13 cellular contexts compared by ENCODE assay signal in genomic region chr12:50041962-50042361, GRCh38. TPM values are rescaled to one million over a fixed set of nuclear protein-coding genes. Genes with fewer than 3 reads are reported as not detected.
A peak's percentile ranks its signal among the peaks of the same experiment; 100 is the strongest.
DNase-seq lines count a peak whose midpoint lies in the region; ATAC-seq, FAIRE-seq and TF ChIP-seq lines count a peak whose summit lies in the region.
"Had no signal": no experiment of that assay in that cellular context is flagged by ENCODE, and none has a peak within 500 bp of the region (broad histone marks: within the 10 kb centered on the region; RNA-seq: fewer than 3 reads in every experiment).

No MANE protein-coding gene starts in this region.

- TF ChIP-seq CTCF in HEK293 (tag by site-specific recombination; IDR thresholded peaks at IDR 0.05) (no peak), K562 (IDR thresholded peaks at IDR 0.05 in 2 of 3, conservative IDR thresholded peaks at IDR 0.05 in 1 of 3; ENCODE audit: insufficient read depth in 2 of 3, low read depth in 1 of 3, low read length in 3 of 3) (peak; percentile 24 to 28 (median 28); a peak in 2 of 6 replicates), WERI-Rb-1 (IDR thresholded peaks at IDR 0.05; ENCODE audit: low read depth, low read length) (no peak)

- no peak overlapping the region for H3K9ac ChIP-seq in K562 (ENCODE audit: insufficient read depth in 1 of 2, low read depth in 2 of 2, low read length in 2 of 2)

- 0 out of 4 replicates have a peak, but pooled peaks of 1 of the 2 experiments have one; percentile 14 for TF ChIP-seq RAD21 in K562 (CRISPR knock-in tag; conservative IDR thresholded peaks at IDR 0.05 in 1 of 2, IDR thresholded peaks at IDR 0.05 in 1 of 2)

- POLR2A ChIA-PET in HEK293 (lab: Yijun Ruan, JAX) (no interaction called here), K562 (lab: Yijun Ruan, JAX) (interaction anchor here (0.6 to 3.1 kb wide), 4 partner anchors 8 to 59 kb away, joined by 3 to 14 read pairs (median 5); no protein-coding TSS in a partner anchor)

- no peak overlapping the region for H3K4me3 ChIP-seq in HEK293 (ENCODE audit: low read depth, low read length)
- no peak overlapping the region for H3K4me3 ChIP-seq in K562
- H3K4me3 ChIP-seq in WERI-Rb-1 (ENCODE audit: low read depth, low read length) = no peak overlapping the region
- H3K4me3 ChIP-seq: GM23338 had no signal

- DNase-seq in NCI-H524 (lab: John Stamatoyannopoulos, UW) = peak; percentile 49 to 81
- DNase-seq in NCI-H524 treated with DMSO at 0.1 percent for 48 hours (lab: John Stamatoyannopoulos, UW) = no peak
- DNase-seq in K562 (ENCODE audit: extremely low read depth in 1 of 4, low spot score in 3 of 4) = peak; percentile 76 to 82 (median 80)
- peak; percentile 73 for DNase-seq in mesenteric fat pad (ENCODE audit: low spot score)
- DNase-seq in WERI-Rb-1 = no peak
- DNase-seq in C1 segment of cervical spinal cord (lab: John Stamatoyannopoulos, UW) = no peak
- DNase-seq: DMS 273 treated with DMSO at 0.1 percent for 48 hours, H7 had no signal

- CTCF ChIA-PET in HEK293 (lab: Yijun Ruan, JAX) = interaction anchor here (1.0 to 3.3 kb wide), 3 partner anchors 12 to 74 kb away, joined by 3 to 19 read pairs (median 16); no protein-coding TSS in a partner anchor
- CTCF ChIA-PET in K562 (lab: Yijun Ruan, JAX; ENCODE audit: low intra/inter-chr PET ratio) = interaction anchor here (0.9 to 4.7 kb wide), 3 partner anchors 14 to 33 kb away, joined by 4 to 22 read pairs (median 4); no protein-coding TSS in a partner anchor

- H4K20me1 ChIP-seq in K562 (replicated peaks; ENCODE audit: control insufficient read depth, insufficient read depth, low read length) = 0 out of 2 replicates have a peak, but pooled peaks cover 7% of the 10 kb centered on the region

- 12% methylated on average over 5 of the region's 5 CpGs for WGBS in K562 (ENCODE audit: insufficient coverage, low coverage, missing lambda C conversion rate)

- H3K36me3 ChIP-seq in HEK293 (ENCODE audit: control insufficient read depth in 2 of 2, insufficient read depth in 1 of 2, low read length in 2 of 2) (no peaks in the 10 kb centered on the region), K562 (ENCODE audit: control insufficient read depth, insufficient read depth, low read length) (no peaks in the 10 kb centered on the region), WERI-Rb-1 (no peaks in the 10 kb centered on the region)

- FAIRE-seq in K562 (lab: Jason Lieb, UNC) = peak; percentile 87

- in situ Hi-C loops in K562 (cut with MboI) = no loop called here

- H3K9me1 ChIP-seq in K562 (ENCODE audit: control insufficient read depth, insufficient read depth, low read length) = no peaks in the 10 kb centered on the region

- peak; percentile 87 for ATAC-seq in K562
- ATAC-seq in HG02884 (IDR thresholded peaks at IDR 0.05; ENCODE audit: unreplicated experiment) = no peak

- H3K4me1 ChIP-seq in HEK293 (ENCODE audit: control insufficient read depth, insufficient read depth, low read length) (no peaks in the 10 kb centered on the region), K562 (replicated peaks in 1 of 2; ENCODE audit: control insufficient read depth in 2 of 2, insufficient read depth in 2 of 2, low read length in 2 of 2) (peaks cover 26 to 27% of the 10 kb centered on the region in 2 experiments)

- H3K9me3 ChIP-seq in HEK293 (ENCODE audit: control insufficient read depth, insufficient read depth, low read depth, low read length) (no peaks in the 10 kb centered on the region), K562 (replicated peaks; ENCODE audit: control insufficient read depth, insufficient read depth, low read depth, low read length) (no peaks in the 10 kb centered on the region), WERI-Rb-1 (ENCODE audit: severe bottlenecking) (no peaks in the 10 kb centered on the region)

- H3K79me2 ChIP-seq in K562 (ENCODE audit: control insufficient read depth, insufficient read depth, low read length) = no peaks in the 10 kb centered on the region

- intact Hi-C loops in K562 (cut with micrococcal nuclease) = no loop called here

- no peak overlapping the region for H3K27ac ChIP-seq in HEK293 (ENCODE audit: extremely low read depth, low read depth, low read length)
- H3K27ac ChIP-seq in K562 (ENCODE audit: extremely low read depth, low read depth, low read length) = no peak overlapping the region; the same call in 2 of the 3 replicates
- H3K27ac ChIP-seq in WERI-Rb-1 = no peak overlapping the region
- H3K27ac ChIP-seq: 22Rv1 had no signal

- H2AFZ ChIP-seq in K562 (ENCODE audit: low read depth, low read length) = peak overlapping the region; percentile 49; the same call in 1 of the 2 replicates
- H2AFZ ChIP-seq: GM23338 had no signal

- no peaks in the 10 kb centered on the region for H3K27me3 ChIP-seq in K562 (ENCODE audit: control insufficient read depth in 2 of 2, insufficient read depth in 2 of 2, low read length in 2 of 2)
- H3K27me3 ChIP-seq in WERI-Rb-1 (ENCODE audit: insufficient read depth, low read depth, severe bottlenecking) = no peaks in the 10 kb centered on the region

- TF ChIP-seq POLR2A in K562 (conservative IDR thresholded peaks at IDR 0.05) = no peak

- peak overlapping the region; percentile 59 for H3K4me2 ChIP-seq in K562 (ENCODE audit: insufficient read depth, low read length)
- H3K4me2 ChIP-seq: GM23338 had no signal

- BruUV-seq in K562 (replicated peaks; lab: Mats Ljungman, UMichigan) = no TSS peak

- peak; percentile 77 for TF ChIP-seq EP300 in K562 (IDR thresholded peaks at IDR 0.05; ENCODE audit: low read length)

TF ChIP-seq in HEK293, 187 proteins besides CTCF, POLR2A, EP300 and RAD21 (continues in another document):
- no peak for TF ChIP-seq ZNF558 (tag by site-specific recombination; IDR thresholded peaks at IDR 0.05)

RNA-seq across cellular contexts. Expression of gene ASIC1, which starts 15.4 kb away (rescaled TPM):
- 4.7 and 13.5 TPM in 2 replicates for total RNA-seq in K562 (2011; cell fraction: chromatin; rRNA removed; ENCODE audit: low replicate concordance)
- total RNA-seq in K562 (2011; cell fraction: nucleolus; rRNA removed) = 6.7 TPM in 2 replicates
- total RNA-seq in K562 (2011; cell fraction: nucleoplasm; rRNA removed) = 6.2 and 10.1 TPM in 2 replicates
- total RNA-seq in K562 (2014; rRNA removed) = 0.45 and 0.69 TPM in 2 replicates
- 0.15 and 0.22 TPM in 2 replicates for total RNA-seq in K562 (2014; rRNA removed; fragmentation: Illumina TruSeq; extraction: Trizol)
- total RNA-seq in K562 (2015; rRNA removed; fragmentation: Illumina TruSeq; extraction: Trizol) = 0.14 and 0.19 TPM in 2 replicates
- 1.2 TPM in 2 replicates for total RNA-seq in K562 (2021)
- polyA plus RNA-seq in K562 (2011; rRNA removed) = 1.7 and 2.1 TPM in 2 replicates
- 2.2 and 2.4 TPM in 2 replicates for polyA plus RNA-seq in K562 (2011; cell fraction: cytosol; rRNA removed)
- 6.8 and 7.2 TPM in 2 replicates for polyA plus RNA-seq in K562 (2011; cell fraction: nucleus; rRNA removed)
- polyA plus RNA-seq in K562 (2012) = 0.69 and 2.0 TPM in 2 replicates
- polyA plus RNA-seq in K562 (2014; fragmentation: Illumina TruSeq; extraction: Trizol) = 0.97 and 1.1 TPM in 2 replicates
- polyA plus RNA-seq in K562 (2014; fragmentation: Nextera tagmentation; extraction: Ambion mirVana) = under 1 TPM; 0.01 to 0.17 TPM
- 0.81 and 1.2 TPM in 2 replicates for polyA plus RNA-seq in K562 (2014; rRNA removed)
- 1.4 and 1.8 TPM in 2 replicates for polyA minus RNA-seq in K562 (2011; rRNA and poly(A)+ RNA removed)
- polyA minus RNA-seq in K562 (2011; cell fraction: cytosol; rRNA and poly(A)+ RNA removed) = 0.64 and 1.8 TPM in 2 replicates
- polyA minus RNA-seq in K562 (2011; cell fraction: nucleus; rRNA and poly(A)+ RNA removed) = 0.78 and 1.2 TPM in 2 replicates
- total RNA-seq in mesenteric fat pad = 0.71 TPM
- total RNA-seq: Daoy had no signal

RNA-seq across cellular contexts. Expression of gene RACGAP1, which starts 16.7 kb away (rescaled TPM):
- 76.8 and 166 TPM in 2 replicates for total RNA-seq in K562 (2011; cell fraction: chromatin; rRNA removed; ENCODE audit: low replicate concordance)
- total RNA-seq in K562 (2011; cell fraction: nucleolus; rRNA removed) = 53.0 and 66.8 TPM in 2 replicates
- 66.9 and 71.0 TPM in 2 replicates for total RNA-seq in K562 (2011; cell fraction: nucleoplasm; rRNA removed)
- total RNA-seq in K562 (2014; rRNA removed) (56.7 and 57.3 TPM in 2 replicates), K562 (2014; rRNA removed; fragmentation: Illumina TruSeq; extraction: Trizol) (85.1 and 93.6 TPM in 2 replicates), K562 (2015; rRNA removed; fragmentation: Illumina TruSeq; extraction: Trizol) (66.2 and 69.9 TPM in 2 replicates), K562 (2021) (86.2 and 88.6 TPM in 2 replicates), mesenteric fat pad (9.4 TPM)
- polyA plus RNA-seq in K562 (2011; rRNA removed) (78.6 and 92.9 TPM in 2 replicates), K562 (2014; fragmentation: Illumina TruSeq; extraction: Trizol) (79.7 and 80.0 TPM in 2 replicates), K562 (2014; fragmentation: Nextera tagmentation; extraction: Ambion mirVana) (10 to 100 TPM; 56.4 to 71.8 TPM), K562 (2014; rRNA removed) (60.4 and 65.3 TPM in 2 replicates)
- 36.1 and 60.3 TPM in 2 replicates for polyA plus RNA-seq in K562 (2011; cell fraction: cytosol; rRNA removed)
- polyA plus RNA-seq in K562 (2011; cell fraction: nucleus; rRNA removed) = 75.1 and 97.6 TPM in 2 replicates
- polyA plus RNA-seq in K562 (2012) = 51.9 and 71.6 TPM in 2 replicates
- 172 and 188 TPM in 2 replicates for polyA minus RNA-seq in K562 (2011; rRNA and poly(A)+ RNA removed)
- polyA minus RNA-seq in K562 (2011; cell fraction: cytosol; rRNA and poly(A)+ RNA removed) = 49.3 and 53.4 TPM in 2 replicates
- polyA minus RNA-seq in K562 (2011; cell fraction: nucleus; rRNA and poly(A)+ RNA removed) = 31.1 and 63.0 TPM in 2 replicates

RNA-seq across cellular contexts. Expression of gene SMARCD1, which starts 43.2 kb away (rescaled TPM):
- 100 and 119 TPM in 2 replicates for total RNA-seq in K562 (2011; cell fraction: chromatin; rRNA removed; ENCODE audit: low replicate concordance)
- total RNA-seq in K562 (2011; cell fraction: nucleolus; rRNA removed) = 57.0 and 69.7 TPM in 2 replicates
- 75.5 and 101 TPM in 2 replicates for total RNA-seq in K562 (2011; cell fraction: nucleoplasm; rRNA removed)
- total RNA-seq in K562 (2014; rRNA removed) = 65.3 and 98.3 TPM in 2 replicates
- total RNA-seq in K562 (2014; rRNA removed; fragmentation: Illumina TruSeq; extraction: Trizol) = 43.8 and 47.5 TPM in 2 replicates
- 45.8 and 47.5 TPM in 2 replicates for total RNA-seq in K562 (2015; rRNA removed; fragmentation: Illumina TruSeq; extraction: Trizol)
- total RNA-seq in K562 (2021) = 68.2 and 77.0 TPM in 2 replicates
- polyA plus RNA-seq in K562 (2011; rRNA removed) = 48.0 and 70.5 TPM in 2 replicates
- 52.7 and 56.9 TPM in 2 replicates for polyA plus RNA-seq in K562 (2011; cell fraction: cytosol; rRNA removed)
- 81.1 and 98.9 TPM in 2 replicates for polyA plus RNA-seq in K562 (2011; cell fraction: nucleus; rRNA removed)
- 50.7 and 56.4 TPM in 2 replicates for polyA plus RNA-seq in K562 (2012)
- 85.6 and 91.7 TPM in 2 replicates for polyA plus RNA-seq in K562 (2014; fragmentation: Illumina TruSeq; extraction: Trizol)
- polyA plus RNA-seq in K562 (2014; fragmentation: Nextera tagmentation; extraction: Ambion mirVana) = 1 to 10 TPM in 1 of 2 experiments, under 1 TPM in 1; 0.86 to 1.5 TPM
- 49.1 and 51.3 TPM in 2 replicates for polyA plus RNA-seq in K562 (2014; rRNA removed)
- polyA minus RNA-seq in K562 (2011; rRNA and poly(A)+ RNA removed) = 59.4 and 59.7 TPM in 2 replicates
- polyA minus RNA-seq in K562 (2011; cell fraction: cytosol; rRNA and poly(A)+ RNA removed) = 53.8 TPM in 2 replicates
- 25.7 and 41.5 TPM in 2 replicates for polyA minus RNA-seq in K562 (2011; cell fraction: nucleus; rRNA and poly(A)+ RNA removed)
- 63.1 TPM for total RNA-seq in mesenteric fat pad

Comparison
In these comparisons a context has a peak if more than half of its experiments do, and no peak if none do; other contexts are left out.
1. DNase-seq: peak in NCI-H524 (2 of 2), K562 (4 of 4) and mesenteric fat pad (single experiment); none in NCI-H524 treated with DMSO at 0.1 percent for 48 hours (single experiment), WERI-Rb-1 (single experiment) and C1 segment of cervical spinal cord (0 of 14).
2. CTCF ChIP-seq: peak in K562 (3 of 3); none in HEK293 (single experiment) and WERI-Rb-1 (single experiment).